Comparison of ENCODE assay signal across 1 cellular context in genomic region chr5:1799602-1800469, GRCh38.
TF ChIP-seq lines count a peak whose summit lies in the region.

Gene MRPL36, minus strand, starts transcription at chr5:1799837. Its CDS starts 902 bp downstream, at chr5:1798935.

TF ChIP-seq in K562, 482 proteins besides CTCF, POLR2A, EP300 and RAD21 (continued from another document and continues in another):
- no peak for TF ChIP-seq ZNF518B (CRISPR knock-in tag; IDR thresholded peaks at IDR 0.05)
- TF ChIP-seq HNRNPLL (IDR thresholded peaks at IDR 0.05; ENCODE audit: low read depth, low read length, poor library complexity, severe bottlenecking), result peak; percentile 93
- no peak for TF ChIP-seq IRF2 (CRISPR knock-in tag; IDR thresholded peaks at IDR 0.05)
- TF ChIP-seq BRD4 (IDR thresholded peaks at IDR 0.05), result no peak
- TF ChIP-seq HMGXB4 (CRISPR knock-in tag; IDR thresholded peaks at IDR 0.05), result peak; percentile 46; the same call in 1 of the 2 replicates
- no peak for TF ChIP-seq ID3 (CRISPR knock-in tag; IDR thresholded peaks at IDR 0.05)
- TF ChIP-seq ID3 (tag; IDR thresholded peaks at IDR 0.05), result no peak
- TF ChIP-seq RBBP5 (IDR thresholded peaks at IDR 0.05; ENCODE audit: borderline replicate concordance, insufficient read depth, low read length, poor library complexity, severe bottlenecking), result peak; percentile 42
- TF ChIP-seq DNMT1 (IDR thresholded peaks at IDR 0.05), result no peak
- TF ChIP-seq NR2C1 (IDR thresholded peaks at IDR 0.05), result peak; percentile 86
- TF ChIP-seq NR2C1 (tag; IDR thresholded peaks at IDR 0.05), result peak; percentile 93
- no peak for TF ChIP-seq HOMEZ (CRISPR knock-in tag; IDR thresholded peaks at IDR 0.05)
- no peak for TF ChIP-seq GATAD2A (IDR thresholded peaks at IDR 0.05)
- peak; percentile 100 for TF ChIP-seq ZNF740 (CRISPR knock-in tag; IDR thresholded peaks at IDR 0.05)
- peak in 1 of 2 experiments; percentile 98; a peak in 2 of 4 replicates for TF ChIP-seq ZNF740 (tag; IDR thresholded peaks at IDR 0.05)
- peak; percentile 97 to 98 (median 98) for TF ChIP-seq YY1 (IDR thresholded peaks at IDR 0.05; ENCODE audit: borderline replicate concordance in 1 of 3, control insufficient read depth in 1 of 3, extremely low read depth in 1 of 3, insufficient read depth in 3 of 3, insufficient read length in 1 of 3, insufficient replicate concordance in 2 of 3, low read depth in 1 of 3, low read length in 2 of 3)
- peak in 1 of 2 experiments; percentile 41; a peak in 1 of 4 replicates for TF ChIP-seq RCOR1 (IDR thresholded peaks at IDR 0.05; ENCODE audit: borderline replicate concordance in 1 of 2, low read depth in 2 of 2, low read length in 2 of 2)
- no peak for TF ChIP-seq MXD1 (CRISPR knock-in tag; IDR thresholded peaks at IDR 0.05; ENCODE audit: borderline replicate concordance, poor library complexity, severe bottlenecking)
- no peak for TF ChIP-seq ZNF436 (CRISPR knock-in tag; IDR thresholded peaks at IDR 0.05)
- no peak for TF ChIP-seq ESRRA (IDR thresholded peaks at IDR 0.05; ENCODE audit: borderline replicate concordance, low read depth)
- no peak for TF ChIP-seq ZNF592 (IDR thresholded peaks at IDR 0.05)
- TF ChIP-seq FOXM1 (IDR thresholded peaks at IDR 0.05; ENCODE audit: low read depth), result 0 out of 2 replicates have a peak, but pooled peaks have one; percentile 10
- peak; percentile 30; the same call in 1 of the 2 replicates for TF ChIP-seq FOXM1 (CRISPR knock-in tag; IDR thresholded peaks at IDR 0.05; ENCODE audit: low read depth)
- TF ChIP-seq RBM25 (IDR thresholded peaks at IDR 0.05; ENCODE audit: low read depth, low read length, severe bottlenecking), result no peak
- TF ChIP-seq FOXO4 (CRISPR knock-in tag; IDR thresholded peaks at IDR 0.05), result no peak
- TF ChIP-seq RBM39 (optimal IDR thresholded peaks at IDR 0.05; ENCODE audit: low read depth, low read length), result no peak
- no peak for TF ChIP-seq CAMTA2 (CRISPR knock-in tag; conservative IDR thresholded peaks at IDR 0.05)
- TF ChIP-seq XRCC4 (IDR thresholded peaks at IDR 0.05; ENCODE audit: extremely low read depth, insufficient read depth, insufficient read length), result no peak
- no peak for TF ChIP-seq GATA2 (CRISPR knock-in tag; IDR thresholded peaks at IDR 0.05)
- TF ChIP-seq MAFK (IDR thresholded peaks at IDR 0.05; ENCODE audit: low read length), result no peak
- TF ChIP-seq ZBTB7A (IDR thresholded peaks at IDR 0.05; ENCODE audit: borderline replicate concordance, control insufficient read depth, low read depth, low read length), result no peak
- no peak for TF ChIP-seq MAFG (tag; conservative IDR thresholded peaks at IDR 0.05)
- peak; percentile 21; the same call in 1 of the 2 replicates for TF ChIP-seq SMARCE1 (IDR thresholded peaks at IDR 0.05)
- TF ChIP-seq MXI1 (IDR thresholded peaks at IDR 0.05; ENCODE audit: low read depth, low read length), result no peak
- TF ChIP-seq ZNF764 (CRISPR knock-in tag; IDR thresholded peaks at IDR 0.05; ENCODE audit: low read depth), result no peak
- TF ChIP-seq ZNF282 (CRISPR knock-in tag; IDR thresholded peaks at IDR 0.05), result no peak
- no peak for TF ChIP-seq SPI1 (IDR thresholded peaks at IDR 0.05; ENCODE audit: borderline replicate concordance, low read depth, low read length)
- no peak for TF ChIP-seq CCAR2 (IDR thresholded peaks at IDR 0.05; ENCODE audit: low read depth, low read length)
- TF ChIP-seq POLR2AphosphoS5 (IDR thresholded peaks at IDR 0.05; ENCODE audit: control insufficient read depth, insufficient read depth, low read depth, low read length), result peak; percentile 76
